In the genomic region with DNA sequence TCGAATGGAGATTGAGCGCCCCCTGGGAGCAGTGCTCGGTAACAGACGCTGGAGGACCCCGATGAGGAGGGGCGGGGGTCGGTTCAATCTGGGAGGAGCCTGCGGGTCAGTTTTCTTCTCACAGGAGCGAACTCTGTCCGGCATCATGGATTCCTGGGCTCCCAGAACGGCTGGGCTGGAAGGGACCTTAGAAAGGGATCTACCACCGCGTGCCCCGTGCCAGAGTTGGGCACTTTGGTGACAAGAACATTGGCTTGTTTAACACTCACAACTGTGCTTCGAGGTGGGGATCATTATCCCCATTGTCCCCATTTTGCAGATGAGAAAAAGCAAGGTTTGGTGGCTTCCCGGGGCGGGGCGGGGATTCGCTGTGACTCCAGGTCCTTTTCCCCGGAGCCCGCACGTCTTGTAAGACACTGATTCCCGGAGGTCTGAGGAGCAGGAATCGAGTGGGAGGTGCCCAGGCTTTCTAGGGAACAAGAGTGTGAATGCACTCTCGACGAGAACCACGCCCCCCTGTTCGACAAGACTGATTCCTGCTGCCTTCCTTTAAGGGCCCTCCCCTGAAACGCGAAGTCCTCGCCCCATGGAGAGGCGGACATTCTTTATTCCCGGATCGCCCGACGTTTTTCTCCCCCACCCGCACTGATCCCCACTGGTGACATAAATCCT, we compare ENCODE assay signal across 1 cellular context.
A peak's percentile ranks its signal among the peaks of the same experiment; 100 is the strongest.
TF ChIP-seq lines count a peak whose summit lies in the region.

No MANE protein-coding gene starts in this region.

TF ChIP-seq in HepG2, 621 proteins besides CTCF, POLR2A, EP300 and RAD21 (continued from another document and continues in another):
- TF ChIP-seq, protein P1, sequence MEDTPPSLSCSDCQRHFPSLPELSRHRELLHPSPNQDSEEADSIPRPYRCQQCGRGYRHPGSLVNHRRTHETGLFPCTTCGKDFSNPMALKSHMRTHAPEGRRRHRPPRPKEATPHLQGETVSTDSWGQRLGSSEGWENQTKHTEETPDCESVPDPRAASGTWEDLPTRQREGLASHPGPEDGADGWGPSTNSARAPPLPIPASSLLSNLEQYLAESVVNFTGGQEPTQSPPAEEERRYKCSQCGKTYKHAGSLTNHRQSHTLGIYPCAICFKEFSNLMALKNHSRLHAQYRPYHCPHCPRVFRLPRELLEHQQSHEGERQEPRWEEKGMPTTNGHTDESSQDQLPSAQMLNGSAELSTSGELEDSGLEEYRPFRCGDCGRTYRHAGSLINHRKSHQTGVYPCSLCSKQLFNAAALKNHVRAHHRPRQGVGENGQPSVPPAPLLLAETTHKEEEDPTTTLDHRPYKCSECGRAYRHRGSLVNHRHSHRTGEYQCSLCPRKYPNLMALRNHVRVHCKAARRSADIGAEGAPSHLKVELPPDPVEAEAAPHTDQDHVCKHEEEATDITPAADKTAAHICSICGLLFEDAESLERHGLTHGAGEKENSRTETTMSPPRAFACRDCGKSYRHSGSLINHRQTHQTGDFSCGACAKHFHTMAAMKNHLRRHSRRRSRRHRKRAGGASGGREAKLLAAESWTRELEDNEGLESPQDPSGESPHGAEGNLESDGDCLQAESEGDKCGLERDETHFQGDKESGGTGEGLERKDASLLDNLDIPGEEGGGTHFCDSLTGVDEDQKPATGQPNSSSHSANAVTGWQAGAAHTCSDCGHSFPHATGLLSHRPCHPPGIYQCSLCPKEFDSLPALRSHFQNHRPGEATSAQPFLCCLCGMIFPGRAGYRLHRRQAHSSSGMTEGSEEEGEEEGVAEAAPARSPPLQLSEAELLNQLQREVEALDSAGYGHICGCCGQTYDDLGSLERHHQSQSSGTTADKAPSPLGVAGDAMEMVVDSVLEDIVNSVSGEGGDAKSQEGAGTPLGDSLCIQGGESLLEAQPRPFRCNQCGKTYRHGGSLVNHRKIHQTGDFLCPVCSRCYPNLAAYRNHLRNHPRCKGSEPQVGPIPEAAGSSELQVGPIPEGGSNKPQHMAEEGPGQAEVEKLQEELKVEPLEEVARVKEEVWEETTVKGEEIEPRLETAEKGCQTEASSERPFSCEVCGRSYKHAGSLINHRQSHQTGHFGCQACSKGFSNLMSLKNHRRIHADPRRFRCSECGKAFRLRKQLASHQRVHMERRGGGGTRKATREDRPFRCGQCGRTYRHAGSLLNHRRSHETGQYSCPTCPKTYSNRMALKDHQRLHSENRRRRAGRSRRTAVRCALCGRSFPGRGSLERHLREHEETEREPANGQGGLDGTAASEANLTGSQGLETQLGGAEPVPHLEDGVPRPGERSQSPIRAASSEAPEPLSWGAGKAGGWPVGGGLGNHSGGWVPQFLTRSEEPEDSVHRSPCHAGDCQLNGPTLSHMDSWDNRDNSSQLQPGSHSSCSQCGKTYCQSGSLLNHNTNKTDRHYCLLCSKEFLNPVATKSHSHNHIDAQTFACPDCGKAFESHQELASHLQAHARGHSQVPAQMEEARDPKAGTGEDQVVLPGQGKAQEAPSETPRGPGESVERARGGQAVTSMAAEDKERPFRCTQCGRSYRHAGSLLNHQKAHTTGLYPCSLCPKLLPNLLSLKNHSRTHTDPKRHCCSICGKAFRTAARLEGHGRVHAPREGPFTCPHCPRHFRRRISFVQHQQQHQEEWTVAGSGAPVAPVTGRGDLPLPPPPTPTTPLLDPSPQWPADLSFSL (CRISPR knock-in tag; IDR thresholded peaks at IDR 0.05) = peak; percentile 60; the same call in 1 of the 2 replicates
- TF ChIP-seq NFKB2 (CRISPR knock-in tag; IDR thresholded peaks at IDR 0.05; ENCODE audit: borderline replicate concordance) = 0 out of 2 replicates have a peak, but pooled peaks have one; percentile 13
- TF ChIP-seq ZNF713 (CRISPR knock-in tag; IDR thresholded peaks at IDR 0.05) = no peak
- TF ChIP-seq, protein P2, sequence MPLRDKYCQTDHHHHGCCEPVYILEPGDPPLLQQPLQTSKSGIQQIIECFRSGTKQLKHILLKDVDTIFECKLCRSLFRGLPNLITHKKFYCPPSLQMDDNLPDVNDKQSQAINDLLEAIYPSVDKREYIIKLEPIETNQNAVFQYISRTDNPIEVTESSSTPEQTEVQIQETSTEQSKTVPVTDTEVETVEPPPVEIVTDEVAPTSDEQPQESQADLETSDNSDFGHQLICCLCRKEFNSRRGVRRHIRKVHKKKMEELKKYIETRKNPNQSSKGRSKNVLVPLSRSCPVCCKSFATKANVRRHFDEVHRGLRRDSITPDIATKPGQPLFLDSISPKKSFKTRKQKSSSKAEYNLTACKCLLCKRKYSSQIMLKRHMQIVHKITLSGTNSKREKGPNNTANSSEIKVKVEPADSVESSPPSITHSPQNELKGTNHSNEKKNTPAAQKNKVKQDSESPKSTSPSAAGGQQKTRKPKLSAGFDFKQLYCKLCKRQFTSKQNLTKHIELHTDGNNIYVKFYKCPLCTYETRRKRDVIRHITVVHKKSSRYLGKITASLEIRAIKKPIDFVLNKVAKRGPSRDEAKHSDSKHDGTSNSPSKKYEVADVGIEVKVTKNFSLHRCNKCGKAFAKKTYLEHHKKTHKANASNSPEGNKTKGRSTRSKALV (CRISPR knock-in tag; IDR thresholded peaks at IDR 0.05) = no peak
- TF ChIP-seq U2AF1 (optimal IDR thresholded peaks at IDR 0.05; ENCODE audit: low read depth, low read length) = no peak
- TF ChIP-seq, protein P3, sequence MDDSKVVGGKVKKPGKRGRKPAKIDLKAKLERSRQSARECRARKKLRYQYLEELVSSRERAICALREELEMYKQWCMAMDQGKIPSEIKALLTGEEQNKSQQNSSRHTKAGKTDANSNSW (CRISPR knock-in tag; IDR thresholded peaks at IDR 0.05; ENCODE audit: borderline replicate concordance) = 0 out of 2 replicates have a peak, but pooled peaks have one; percentile 22
- 0 out of 2 replicates have a peak, but pooled peaks have one; percentile 43 for TF ChIP-seq ZNF564 (CRISPR knock-in tag; IDR thresholded peaks at IDR 0.05)
- peak; percentile 67; the same call in 1 of the 2 replicates for TF ChIP-seq CCDC6 (CRISPR knock-in tag; IDR thresholded peaks at IDR 0.05)
- TF ChIP-seq TCF12 (IDR thresholded peaks at IDR 0.05) = no peak
- peak; percentile 7; the same call in 1 of the 2 replicates for TF ChIP-seq TCF12 (CRISPR knock-in tag; IDR thresholded peaks at IDR 0.05)
- no peak for TF ChIP-seq ZNF703 (CRISPR knock-in tag; IDR thresholded peaks at IDR 0.05; ENCODE audit: borderline replicate concordance)
- peak; percentile 76; the same call in 1 of the 2 replicates for TF ChIP-seq ZNF614 (CRISPR knock-in tag; IDR thresholded peaks at IDR 0.05; ENCODE audit: borderline replicate concordance)
- peak; percentile 92 for TF ChIP-seq ZNF263 (CRISPR knock-in tag; IDR thresholded peaks at IDR 0.05)
- TF ChIP-seq ZBTB3 (CRISPR knock-in tag; IDR thresholded peaks at IDR 0.05; ENCODE audit: borderline replicate concordance, low read depth) = 0 out of 2 replicates have a peak, but pooled peaks have one; percentile 16
- TF ChIP-seq, protein P4, sequence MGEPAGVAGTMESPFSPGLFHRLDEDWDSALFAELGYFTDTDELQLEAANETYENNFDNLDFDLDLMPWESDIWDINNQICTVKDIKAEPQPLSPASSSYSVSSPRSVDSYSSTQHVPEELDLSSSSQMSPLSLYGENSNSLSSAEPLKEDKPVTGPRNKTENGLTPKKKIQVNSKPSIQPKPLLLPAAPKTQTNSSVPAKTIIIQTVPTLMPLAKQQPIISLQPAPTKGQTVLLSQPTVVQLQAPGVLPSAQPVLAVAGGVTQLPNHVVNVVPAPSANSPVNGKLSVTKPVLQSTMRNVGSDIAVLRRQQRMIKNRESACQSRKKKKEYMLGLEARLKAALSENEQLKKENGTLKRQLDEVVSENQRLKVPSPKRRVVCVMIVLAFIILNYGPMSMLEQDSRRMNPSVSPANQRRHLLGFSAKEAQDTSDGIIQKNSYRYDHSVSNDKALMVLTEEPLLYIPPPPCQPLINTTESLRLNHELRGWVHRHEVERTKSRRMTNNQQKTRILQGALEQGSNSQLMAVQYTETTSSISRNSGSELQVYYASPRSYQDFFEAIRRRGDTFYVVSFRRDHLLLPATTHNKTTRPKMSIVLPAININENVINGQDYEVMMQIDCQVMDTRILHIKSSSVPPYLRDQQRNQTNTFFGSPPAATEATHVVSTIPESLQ (CRISPR knock-in tag; conservative IDR thresholded peaks at IDR 0.05) = no peak
- TF ChIP-seq, protein P5, sequence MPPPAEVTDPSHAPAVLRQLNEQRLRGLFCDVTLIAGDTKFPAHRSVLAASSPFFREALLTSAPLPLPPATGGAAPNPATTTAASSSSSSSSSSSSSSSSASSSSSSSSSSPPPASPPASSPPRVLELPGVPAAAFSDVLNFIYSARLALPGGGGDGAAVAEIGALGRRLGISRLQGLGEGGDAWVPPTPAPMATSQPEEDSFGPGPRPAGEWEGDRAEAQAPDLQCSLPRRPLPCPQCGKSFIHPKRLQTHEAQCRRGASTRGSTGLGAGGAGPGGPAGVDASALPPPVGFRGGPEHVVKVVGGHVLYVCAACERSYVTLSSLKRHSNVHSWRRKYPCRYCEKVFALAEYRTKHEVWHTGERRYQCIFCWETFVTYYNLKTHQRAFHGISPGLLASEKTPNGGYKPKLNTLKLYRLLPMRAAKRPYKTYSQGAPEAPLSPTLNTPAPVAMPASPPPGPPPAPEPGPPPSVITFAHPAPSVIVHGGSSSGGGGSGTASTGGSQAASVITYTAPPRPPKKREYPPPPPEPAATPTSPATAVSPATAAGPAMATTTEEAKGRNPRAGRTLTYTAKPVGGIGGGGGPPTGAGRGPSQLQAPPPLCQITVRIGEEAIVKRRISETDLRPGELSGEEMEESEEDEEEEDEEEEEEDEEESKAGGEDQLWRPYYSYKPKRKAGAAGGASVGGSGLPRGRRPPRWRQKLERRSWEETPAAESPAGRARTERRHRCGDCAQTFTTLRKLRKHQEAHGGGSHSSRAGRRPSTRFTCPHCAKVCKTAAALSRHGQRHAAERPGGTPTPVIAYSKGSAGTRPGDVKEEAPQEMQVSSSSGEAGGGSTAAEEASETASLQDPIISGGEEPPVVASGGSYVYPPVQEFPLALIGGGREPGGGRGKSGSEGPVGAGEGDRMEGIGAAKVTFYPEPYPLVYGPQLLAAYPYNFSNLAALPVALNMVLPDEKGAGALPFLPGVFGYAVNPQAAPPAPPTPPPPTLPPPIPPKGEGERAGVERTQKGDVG (CRISPR knock-in tag; IDR thresholded peaks at IDR 0.05; ENCODE audit: borderline replicate concordance) = peak; percentile 82; the same call in 1 of the 2 replicates
- peak; percentile 60; the same call in 1 of the 2 replicates for TF ChIP-seq MXD4 (CRISPR knock-in tag; IDR thresholded peaks at IDR 0.05)
- TF ChIP-seq KDM5B (CRISPR knock-in tag; IDR thresholded peaks at IDR 0.05; ENCODE audit: borderline replicate concordance) = no peak; the same call in none of the 2 replicates
- peak; percentile 6; the same call in 1 of the 2 replicates for TF ChIP-seq CBX5 (CRISPR knock-in tag; IDR thresholded peaks at IDR 0.05; ENCODE audit: borderline replicate concordance)
- TF ChIP-seq NR1H2 (CRISPR knock-in tag; IDR thresholded peaks at IDR 0.05; ENCODE audit: borderline replicate concordance, low read depth) = no peak
- peak; percentile 35; the same call in 1 of the 2 replicates for TF ChIP-seq HIVEP1 (CRISPR knock-in tag; IDR thresholded peaks at IDR 0.05)
- peak; percentile 60 for TF ChIP-seq TEAD3 (CRISPR knock-in tag; optimal IDR thresholded peaks at IDR 0.05; ENCODE audit: borderline replicate concordance)
- peak; percentile 71; the same call in 1 of the 2 replicates for TF ChIP-seq ELF4 (CRISPR knock-in tag; IDR thresholded peaks at IDR 0.05; ENCODE audit: borderline replicate concordance)
- TF ChIP-seq ZNF839 (CRISPR knock-in tag; IDR thresholded peaks at IDR 0.05; ENCODE audit: borderline replicate concordance) = no peak
- peak; percentile 92 for TF ChIP-seq JARID2 (CRISPR knock-in tag; IDR thresholded peaks at IDR 0.05; ENCODE audit: insufficient replicate concordance)
- peak; percentile 76; the same call in 1 of the 2 replicates for TF ChIP-seq FOXC1 (CRISPR knock-in tag; IDR thresholded peaks at IDR 0.05; ENCODE audit: borderline replicate concordance)
- TF ChIP-seq, protein P6, sequence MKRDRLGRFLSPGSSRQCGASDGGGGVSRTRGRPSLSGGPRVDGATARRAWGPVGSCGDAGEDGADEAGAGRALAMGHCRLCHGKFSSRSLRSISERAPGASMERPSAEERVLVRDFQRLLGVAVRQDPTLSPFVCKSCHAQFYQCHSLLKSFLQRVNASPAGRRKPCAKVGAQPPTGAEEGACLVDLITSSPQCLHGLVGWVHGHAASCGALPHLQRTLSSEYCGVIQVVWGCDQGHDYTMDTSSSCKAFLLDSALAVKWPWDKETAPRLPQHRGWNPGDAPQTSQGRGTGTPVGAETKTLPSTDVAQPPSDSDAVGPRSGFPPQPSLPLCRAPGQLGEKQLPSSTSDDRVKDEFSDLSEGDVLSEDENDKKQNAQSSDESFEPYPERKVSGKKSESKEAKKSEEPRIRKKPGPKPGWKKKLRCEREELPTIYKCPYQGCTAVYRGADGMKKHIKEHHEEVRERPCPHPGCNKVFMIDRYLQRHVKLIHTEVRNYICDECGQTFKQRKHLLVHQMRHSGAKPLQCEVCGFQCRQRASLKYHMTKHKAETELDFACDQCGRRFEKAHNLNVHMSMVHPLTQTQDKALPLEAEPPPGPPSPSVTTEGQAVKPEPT (CRISPR knock-in tag; IDR thresholded peaks at IDR 0.05; ENCODE audit: low read depth) = peak; percentile 95; the same call in 1 of the 2 replicates
- TF ChIP-seq RXRB (CRISPR knock-in tag; IDR thresholded peaks at IDR 0.05; ENCODE audit: borderline replicate concordance) = peak; percentile 28; the same call in 1 of the 2 replicates
- TF ChIP-seq ZNF772 (CRISPR knock-in tag; IDR thresholded peaks at IDR 0.05) = peak; percentile 65; the same call in 1 of the 2 replicates
- TF ChIP-seq FOXO1 (CRISPR knock-in tag; IDR thresholded peaks at IDR 0.05) = peak; percentile 64; the same call in 1 of the 2 replicates
- peak; percentile 70; the same call in 1 of the 2 replicates for TF ChIP-seq ZNF101 (CRISPR knock-in tag; IDR thresholded peaks at IDR 0.05; ENCODE audit: borderline replicate concordance, low read depth)
- TF ChIP-seq MTA1 (CRISPR knock-in tag; IDR thresholded peaks at IDR 0.05; ENCODE audit: borderline replicate concordance) = peak; percentile 72
- TF ChIP-seq ZNF552 (CRISPR knock-in tag; IDR thresholded peaks at IDR 0.05; ENCODE audit: borderline replicate concordance) = 0 out of 2 replicates have a peak, but pooled peaks have one; percentile 87
- TF ChIP-seq, protein P7, sequence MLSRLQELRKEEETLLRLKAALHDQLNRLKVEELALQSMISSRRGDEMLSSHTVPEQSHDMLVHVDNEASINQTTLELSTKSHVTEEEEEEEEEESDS (CRISPR knock-in tag; IDR thresholded peaks at IDR 0.05; ENCODE audit: borderline replicate concordance) = no peak
- 0 out of 2 replicates have a peak, but pooled peaks have one; percentile 62 for TF ChIP-seq ZNF607 (CRISPR knock-in tag; IDR thresholded peaks at IDR 0.05; ENCODE audit: borderline replicate concordance)
- peak; percentile 9 for TF ChIP-seq SKI (IDR thresholded peaks at IDR 0.05; ENCODE audit: partially characterized antibody)
- TF ChIP-seq ZNF292 (CRISPR knock-in tag; IDR thresholded peaks at IDR 0.05; ENCODE audit: borderline replicate concordance, low read depth) = no peak
- TF ChIP-seq NFKBIZ (CRISPR knock-in tag; IDR thresholded peaks at IDR 0.05) = peak; percentile 68; the same call in 1 of the 2 replicates
- TF ChIP-seq MTA3 (CRISPR knock-in tag; IDR thresholded peaks at IDR 0.05) = no peak
- peak; percentile 54 for TF ChIP-seq TBX2 (CRISPR knock-in tag; IDR thresholded peaks at IDR 0.05; ENCODE audit: borderline replicate concordance)
- TF ChIP-seq ZNF790 (CRISPR knock-in tag; IDR thresholded peaks at IDR 0.05; ENCODE audit: borderline replicate concordance) = no peak
